11 cellular contexts compared by ENCODE assay signal in genomic region chr3:119302697-119303630, GRCh38. TPM values are rescaled to one million over a fixed set of nuclear protein-coding genes. Genes with fewer than 3 reads are reported as not detected.
DNase-seq lines count a peak whose midpoint lies in the region; ATAC-seq and TF ChIP-seq lines count a peak whose summit lies in the region.
"Had no signal": no experiment of that assay in that cellular context is flagged by ENCODE, and none has a peak within 500 bp of the region (broad histone marks: within the 10 kb centered on the region; RNA-seq: fewer than 3 reads in every experiment).

No MANE protein-coding gene starts in this region.

- peaks cover 18% of the 10 kb centered on the region for H3K4me1 Mint-ChIP-seq in CD4-positive, alpha-beta T cell (ENCODE audit: low read depth)

- POLR2A ChIA-PET in CD4-positive, alpha-beta T cell (lab: Charles Lee) = interaction anchor here (0.9 to 1.2 kb wide), 2 partner anchors 9 to 20 kb away, joined by 4 read pairs; partner anchors contain the start of gene ARHGAP31

- intact Hi-C loops in CD4-positive, alpha-beta T cell (cut with DNase I, micrococcal nuclease) = no loop called here
- intact Hi-C loops in sciatic nerve (cut with DNase I) = no loop called here

- H3K4me3 Mint-ChIP-seq in CD4-positive, alpha-beta T cell = no peak overlapping the region
- H3K4me3 Mint-ChIP-seq: activated naive CD4-positive, alpha-beta T cell treated with anti-CD3 and anti-CD28 coated beads, Interleukin-2, amount 10 ng/mL, durations not matched to agents 7 days and 5 days; mesothelial cell of epicardium had no signal

- CTCF ChIA-PET in CD4-positive, alpha-beta T cell (lab: Charles Lee) = interaction anchor here (1.2 kb wide), 1 partner anchor 62 kb away, joined by 3 read pairs; the partner anchor contains the start of gene B4GALT4

- H3K27ac ChIP-seq in CD4-positive, alpha-beta T cell (ENCODE audit: low read depth, low read length) = no peak overlapping the region

- H3K27me3 Mint-ChIP-seq in CD4-positive, alpha-beta T cell = no peaks in the 10 kb centered on the region

- no peaks in the 10 kb centered on the region for H3K9me3 ChIP-seq in CD4-positive, alpha-beta T cell (ENCODE audit: control insufficient read depth, low read length)

- no peaks in the 10 kb centered on the region for H3K27me3 ChIP-seq in CD4-positive, alpha-beta T cell (ENCODE audit: control insufficient read depth, insufficient read depth, low read length)

- ATAC-seq in GM19043 (IDR thresholded peaks at IDR 0.05; ENCODE audit: low read depth, unreplicated experiment) (peak; percentile 72), HG02588 (IDR thresholded peaks at IDR 0.05; ENCODE audit: unreplicated experiment) (peak; percentile 71), sciatic nerve (no peak)
- no peak for ATAC-seq in CD4-positive, alpha-beta T cell (ENCODE audit: poor library complexity)

- DNase-seq in MV-4-11 (lab: John Stamatoyannopoulos, UW) = peak; percentile 75
- peak; percentile 38 for DNase-seq in renal cortical epithelial cell (ENCODE audit: low read depth)
- no peak for DNase-seq in CD4-positive, alpha-beta T cell
- DNase-seq in mesenteric fat pad (ENCODE audit: low spot score) = no peak
- no peak for DNase-seq in sciatic nerve (ENCODE audit: low spot score)
- DNase-seq: activated naive CD4-positive, alpha-beta T cell treated with anti-CD3 and anti-CD28 coated beads, Interleukin-2, amount 10 ng/mL, durations not matched to agents 7 days and 5 days; Karpas-422; stimulated activated CD4-positive, alpha-beta T cell treated with anti-CD3 and anti-CD28 coated beads, Interleukin-2, amount 100 ng/mL, for 48 hours had no signal

- H3K36me3 Mint-ChIP-seq in CD4-positive, alpha-beta T cell (ENCODE audit: low read depth) = no peaks in the 10 kb centered on the region
- H3K36me3 Mint-ChIP-seq: activated naive CD4-positive, alpha-beta T cell treated with anti-CD3 and anti-CD28 coated beads, Interleukin-2, amount 10 ng/mL, durations not matched to agents 7 days and 5 days; mesothelial cell of epicardium had no signal

- no peak for TF ChIP-seq CTCF in CD4-positive, alpha-beta T cell (IDR thresholded peaks at IDR 0.05)

- no peak overlapping the region for H3K27ac Mint-ChIP-seq in CD4-positive, alpha-beta T cell
- H3K27ac Mint-ChIP-seq: activated naive CD4-positive, alpha-beta T cell treated with anti-CD3 and anti-CD28 coated beads, Interleukin-2, amount 10 ng/mL, durations not matched to agents 7 days and 5 days had no signal

- H3K9me3 Mint-ChIP-seq in CD4-positive, alpha-beta T cell = no peaks in the 10 kb centered on the region
- H3K9me3 Mint-ChIP-seq: activated naive CD4-positive, alpha-beta T cell treated with anti-CD3 and anti-CD28 coated beads, Interleukin-2, amount 10 ng/mL, durations not matched to agents 7 days and 5 days had no signal

RNA-seq across cellular contexts. Expression of gene ARHGAP31, which starts 8.8 kb away (rescaled TPM):
- 12.7 and 24.9 TPM in 2 replicates for total RNA-seq in renal cortical epithelial cell
- 1 to 10 TPM; 2.4 to 2.9 TPM for total RNA-seq in CD4-positive, alpha-beta T cell
- total RNA-seq in mesenteric fat pad = 63.4 TPM
- 85.6 TPM for total RNA-seq in sciatic nerve

Comparison
In these comparisons a context has a peak if more than half of its experiments do, and no peak if none do; other contexts are left out.
1. ATAC-seq: peak in GM19043 (single experiment) and HG02588 (single experiment); none in CD4-positive, alpha-beta T cell (single experiment) and sciatic nerve (single experiment).
2. DNase-seq: peak in MV-4-11 (single experiment) and renal cortical epithelial cell (single experiment); none in CD4-positive, alpha-beta T cell (0 of 10), mesenteric fat pad (single experiment) and sciatic nerve (single experiment).